In the genomic region with DNA sequence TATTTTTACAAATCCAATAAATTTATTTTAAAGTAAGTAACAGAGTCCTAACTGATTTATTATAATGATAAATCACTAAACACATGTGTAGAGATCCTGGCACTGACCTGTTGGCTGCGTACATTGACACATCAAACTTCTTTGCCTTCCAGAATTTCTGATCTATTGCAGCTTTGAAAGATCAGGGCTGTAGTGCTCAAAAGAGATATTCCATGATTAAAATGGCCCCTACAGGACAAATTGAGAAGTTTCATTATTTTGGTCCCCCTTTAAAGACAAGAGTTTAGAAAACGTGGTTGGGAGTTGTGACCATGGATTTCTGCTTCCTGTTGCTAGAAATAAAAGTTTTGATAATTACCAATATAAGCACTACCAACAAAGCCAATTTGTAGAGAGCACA, we compare ENCODE assay signal across 7 cellular contexts.
DNase-seq lines count a peak whose midpoint lies in the region; ATAC-seq and TF ChIP-seq lines count a peak whose summit lies in the region.

No MANE protein-coding gene starts in this region.

- no peak overlapping the region for H3K9ac ChIP-seq in endocrine pancreas (ENCODE audit: control insufficient read depth, insufficient read depth, low read length)

- H3K27ac Mint-ChIP-seq in GM23338 = no peak overlapping the region
- H3K27ac Mint-ChIP-seq in natural killer cell treated with Interleukin-12 subunit alpha and Interleukin-12 subunit beta and Interleukin-15 and Interleukin-18, amount 100 ng/mL, for 72 hours = no peak overlapping the region

- H2AFZ ChIP-seq in GM23338 = no peak overlapping the region

- no peaks in the 10 kb centered on the region for H3K9me3 ChIP-seq in endocrine pancreas (ENCODE audit: control insufficient read depth, low read length)

- H3K4me1 ChIP-seq in GM23338 (ENCODE audit: insufficient read depth) (peaks cover 3% of the 10 kb centered on the region), endocrine pancreas (ENCODE audit: control insufficient read depth, insufficient read depth, low read length) (peaks cover 7% of the 10 kb centered on the region)

- no peaks in the 10 kb centered on the region for H3F3A ChIP-seq in GM23338 (replicated peaks; ENCODE audit: low read depth)

- H3K36me3 ChIP-seq in GM23338 (ENCODE audit: insufficient read depth) (no peaks in the 10 kb centered on the region), endocrine pancreas (ENCODE audit: control insufficient read depth, insufficient read depth, low read length) (no peaks in the 10 kb centered on the region)

- H3K4me3 ChIP-seq in GM23338 = no peak overlapping the region
- peak overlapping the region; percentile 2 for H3K4me3 ChIP-seq in endocrine pancreas (ENCODE audit: control insufficient read depth, insufficient read depth, low read length)

- H3K9me3 Mint-ChIP-seq in GM23338 = no peaks in the 10 kb centered on the region
- no peaks in the 10 kb centered on the region for H3K9me3 Mint-ChIP-seq in natural killer cell treated with Interleukin-12 subunit alpha and Interleukin-12 subunit beta and Interleukin-15 and Interleukin-18, amount 100 ng/mL, for 72 hours

- H3K27ac ChIP-seq in GM23338 (ENCODE audit: low read depth) = no peak overlapping the region

- H3K27me3 ChIP-seq in GM23338 (ENCODE audit: insufficient read depth) (no peaks in the 10 kb centered on the region), endocrine pancreas (ENCODE audit: control insufficient read depth, insufficient read depth, low read length) (no peaks in the 10 kb centered on the region)

- no peak overlapping the region for H3K4me3 Mint-ChIP-seq in GM23338
- peak overlapping the region; percentile 1 for H3K4me3 Mint-ChIP-seq in natural killer cell treated with Interleukin-12 subunit alpha and Interleukin-12 subunit beta and Interleukin-15 and Interleukin-18, amount 100 ng/mL, for 72 hours

- TF ChIP-seq CTCF in GM23338 (conservative IDR thresholded peaks at IDR 0.05; ENCODE audit: low read depth in 2 of 2) = peak; percentile 57 to 60

- no peaks in the 10 kb centered on the region for H3K36me3 Mint-ChIP-seq in GM23338 (ENCODE audit: low read depth)
- H3K36me3 Mint-ChIP-seq in natural killer cell treated with Interleukin-12 subunit alpha and Interleukin-12 subunit beta and Interleukin-15 and Interleukin-18, amount 100 ng/mL, for 72 hours = no peaks in the 10 kb centered on the region

- H3K27me3 Mint-ChIP-seq in GM23338 (ENCODE audit: insufficient read depth, low read depth, poor library complexity) = no peaks in the 10 kb centered on the region
- H3K27me3 Mint-ChIP-seq in natural killer cell treated with Interleukin-12 subunit alpha and Interleukin-12 subunit beta and Interleukin-15 and Interleukin-18, amount 100 ng/mL, for 72 hours = peaks cover 0 to 12% of the 10 kb centered on the region in 2 donors

- no peaks in the 10 kb centered on the region for H3K79me2 ChIP-seq in GM23338 (replicated peaks; ENCODE audit: insufficient read depth)

- no peaks in the 10 kb centered on the region for H3K9me2 ChIP-seq in GM23338 (ENCODE audit: insufficient read depth)

- TF ChIP-seq POLR2A in GM18505 (IDR thresholded peaks at IDR 0.05; ENCODE audit: borderline replicate concordance, extremely low read depth, insufficient read depth, insufficient read length) = no peak

- peak; percentile 53 for ATAC-seq in GM23338
- peak in 1 of 2 donors; percentile 56 for ATAC-seq in natural killer cell treated with Interleukin-12 subunit alpha and Interleukin-12 subunit beta and Interleukin-15 and Interleukin-18, amount 100 ng/mL, for 72 hours
- ATAC-seq in GM18505 (IDR thresholded peaks at IDR 0.05; ENCODE audit: unreplicated experiment) = no peak
- no peak for ATAC-seq in HG02870 (IDR thresholded peaks at IDR 0.05; ENCODE audit: unreplicated experiment)

- H4K20me1 ChIP-seq in GM23338 (replicated peaks; ENCODE audit: insufficient read depth) = no peaks in the 10 kb centered on the region

- no peak overlapping the region for H3K4me2 ChIP-seq in GM23338

- H3K4me1 Mint-ChIP-seq in GM23338 = peaks cover 3% of the 10 kb centered on the region; the same call in 2 of the 3 replicates
- H3K4me1 Mint-ChIP-seq in natural killer cell treated with Interleukin-12 subunit alpha and Interleukin-12 subunit beta and Interleukin-15 and Interleukin-18, amount 100 ng/mL, for 72 hours (ENCODE audit: low read depth in 2 of 2) = peaks cover 4 to 8% of the 10 kb centered on the region in 2 donors

- peak; percentile 70 for DNase-seq in GM23338 (ENCODE audit: low spot score)
- DNase-seq in NCI-H82 (lab: John Stamatoyannopoulos, UW) = peak; percentile 80
- DNase-seq in natural killer cell treated with Interleukin-12 subunit alpha and Interleukin-12 subunit beta and Interleukin-15 and Interleukin-18, amount 100 ng/mL, for 72 hours (ENCODE audit: low spot score) = no peak
- DNase-seq in 8988T = no peak

TF ChIP-seq in GM23338, 12 proteins besides CTCF, POLR2A, EP300 and RAD21 (continues in another document):
- TF ChIP-seq, protein P1, sequence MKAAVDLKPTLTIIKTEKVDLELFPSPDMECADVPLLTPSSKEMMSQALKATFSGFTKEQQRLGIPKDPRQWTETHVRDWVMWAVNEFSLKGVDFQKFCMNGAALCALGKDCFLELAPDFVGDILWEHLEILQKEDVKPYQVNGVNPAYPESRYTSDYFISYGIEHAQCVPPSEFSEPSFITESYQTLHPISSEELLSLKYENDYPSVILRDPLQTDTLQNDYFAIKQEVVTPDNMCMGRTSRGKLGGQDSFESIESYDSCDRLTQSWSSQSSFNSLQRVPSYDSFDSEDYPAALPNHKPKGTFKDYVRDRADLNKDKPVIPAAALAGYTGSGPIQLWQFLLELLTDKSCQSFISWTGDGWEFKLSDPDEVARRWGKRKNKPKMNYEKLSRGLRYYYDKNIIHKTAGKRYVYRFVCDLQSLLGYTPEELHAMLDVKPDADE (IDR thresholded peaks at IDR 0.05) = no peak
- TF ChIP-seq ZNF331 (CRISPR knock-in tag; IDR thresholded peaks at IDR 0.05; ENCODE audit: low read depth) (no peak), POLR2AphosphoS5 (IDR thresholded peaks at IDR 0.05; ENCODE audit: low read depth) (no peak), EZH2 (IDR thresholded peaks at IDR 0.05; ENCODE audit: low read depth, unreplicated experiment) (no peak), JUNB (IDR thresholded peaks at IDR 0.05; ENCODE audit: unreplicated experiment) (no peak), ZNF114 (CRISPR knock-in tag; IDR thresholded peaks at IDR 0.05) (no peak)
- TF ChIP-seq, protein P2, sequence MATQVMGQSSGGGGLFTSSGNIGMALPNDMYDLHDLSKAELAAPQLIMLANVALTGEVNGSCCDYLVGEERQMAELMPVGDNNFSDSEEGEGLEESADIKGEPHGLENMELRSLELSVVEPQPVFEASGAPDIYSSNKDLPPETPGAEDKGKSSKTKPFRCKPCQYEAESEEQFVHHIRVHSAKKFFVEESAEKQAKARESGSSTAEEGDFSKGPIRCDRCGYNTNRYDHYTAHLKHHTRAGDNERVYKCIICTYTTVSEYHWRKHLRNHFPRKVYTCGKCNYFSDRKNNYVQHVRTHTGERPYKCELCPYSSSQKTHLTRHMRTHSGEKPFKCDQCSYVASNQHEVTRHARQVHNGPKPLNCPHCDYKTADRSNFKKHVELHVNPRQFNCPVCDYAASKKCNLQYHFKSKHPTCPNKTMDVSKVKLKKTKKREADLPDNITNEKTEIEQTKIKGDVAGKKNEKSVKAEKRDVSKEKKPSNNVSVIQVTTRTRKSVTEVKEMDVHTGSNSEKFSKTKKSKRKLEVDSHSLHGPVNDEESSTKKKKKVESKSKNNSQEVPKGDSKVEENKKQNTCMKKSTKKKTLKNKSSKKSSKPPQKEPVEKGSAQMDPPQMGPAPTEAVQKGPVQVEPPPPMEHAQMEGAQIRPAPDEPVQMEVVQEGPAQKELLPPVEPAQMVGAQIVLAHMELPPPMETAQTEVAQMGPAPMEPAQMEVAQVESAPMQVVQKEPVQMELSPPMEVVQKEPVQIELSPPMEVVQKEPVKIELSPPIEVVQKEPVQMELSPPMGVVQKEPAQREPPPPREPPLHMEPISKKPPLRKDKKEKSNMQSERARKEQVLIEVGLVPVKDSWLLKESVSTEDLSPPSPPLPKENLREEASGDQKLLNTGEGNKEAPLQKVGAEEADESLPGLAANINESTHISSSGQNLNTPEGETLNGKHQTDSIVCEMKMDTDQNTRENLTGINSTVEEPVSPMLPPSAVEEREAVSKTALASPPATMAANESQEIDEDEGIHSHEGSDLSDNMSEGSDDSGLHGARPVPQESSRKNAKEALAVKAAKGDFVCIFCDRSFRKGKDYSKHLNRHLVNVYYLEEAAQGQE (IDR thresholded peaks at IDR 0.05; ENCODE audit: unreplicated experiment) = no peak

Comparison
In these comparisons a context has a peak if more than half of its experiments do, and no peak if none do; other contexts are left out.
1. DNase-seq: peak in GM23338 (single experiment) and NCI-H82 (single experiment); none in natural killer cell treated with Interleukin-12 subunit alpha and Interleukin-12 subunit beta and Interleukin-15 and Interleukin-18, amount 100 ng/mL, for 72 hours (single experiment) and 8988T (single experiment).